In genomic region chr3:120749843-120750242, GRCh38 we compare ENCODE assay signal across 20 cellular contexts.
"Had no signal": no experiment of that assay in that cellular context is flagged by ENCODE, and none has a peak within 500 bp of the region (broad histone marks: within the 10 kb centered on the region; RNA-seq: fewer than 3 reads in every experiment).

No MANE protein-coding gene starts in this region.

- H3K9me3 Mint-ChIP-seq: activated T-cell treated with anti-CD3 and anti-CD28 coated beads, Interleukin-2, amount 50 U/mL, for 72 hours had no signal

- H3K27ac ChIP-seq: coronary artery, esophagus squamous epithelium, foreskin keratinocyte, tibial nerve, uterus had no signal

- H3K4me3 ChIP-seq: coronary artery, esophagus squamous epithelium, tibial nerve, uterus had no signal

- H3K27ac Mint-ChIP-seq: activated CD4-positive, alpha-beta T cell treated with anti-CD3 and anti-CD28 coated beads, Interleukin-2, amount 10 ng/mL, durations not matched to agents 7 days and 5 days; activated naive CD8-positive, alpha-beta T cell; activated T-cell treated with anti-CD3 and anti-CD28 coated beads, Interleukin-2, amount 50 U/mL, for 72 hours; brain; naive thymus-derived CD8-positive, alpha-beta T cell; stimulated activated naive B cell treated with anti-CD40 and anti-IgM and Interleukin-4, amounts not matched to agents 10 μg/mL and 1 μg/mL and 100 μg/mL, for 72 hours had no signal

- H3K9me3 ChIP-seq: esophagus squamous epithelium, tibial nerve, uterus had no signal

- DNase-seq: activated CD4-positive, alpha-beta T cell treated with anti-CD3 and anti-CD28 coated beads, Interleukin-2, amount 10 ng/mL, durations not matched to agents 7 days and 5 days; activated CD8-positive, alpha-beta memory T cell treated with anti-CD3 and anti-CD28 coated beads, Interleukin-2, amount 50 U/mL, for 48 hours; activated gamma-delta T cell; activated T-cell treated with anti-CD3 and anti-CD28 coated beads, Interleukin-2, amount 50 U/mL, for 72 hours; amygdala; central memory CD4-positive, alpha-beta T cell; esophagus squamous epithelium; foreskin keratinocyte; kidney glomerular epithelial cell; left ventricle myocardium superior; mesenchymal stem cell; naive thymus-derived CD8-positive, alpha-beta T cell; retina; stimulated activated CD4-positive, alpha-beta T cell treated with anti-CD3 and anti-CD28 coated beads, Interleukin-2, amount 100 ng/mL, for 48 hours; stimulated activated naive B cell treated with anti-CD40 and anti-IgM and Interleukin-4, amounts not matched to agents 10 μg/mL and 1 μg/mL and 100 μg/mL, for 72 hours; uterus had no signal

- H3K27me3 Mint-ChIP-seq: activated CD4-positive, alpha-beta T cell treated with anti-CD3 and anti-CD28 coated beads, Interleukin-2, amount 10 ng/mL, durations not matched to agents 7 days and 5 days; activated naive CD8-positive, alpha-beta T cell; naive thymus-derived CD8-positive, alpha-beta T cell; stimulated activated naive B cell treated with anti-CD40 and anti-IgM and Interleukin-4, amounts not matched to agents 10 μg/mL and 1 μg/mL and 100 μg/mL, for 72 hours had no signal

- H3K27me3 ChIP-seq: esophagus squamous epithelium, foreskin keratinocyte, tibial nerve, uterus had no signal

- H3K4me1 ChIP-seq: uterus had no signal

- H3K4me3 Mint-ChIP-seq: activated CD4-positive, alpha-beta T cell treated with anti-CD3 and anti-CD28 coated beads, Interleukin-2, amount 10 ng/mL, durations not matched to agents 7 days and 5 days; activated naive CD8-positive, alpha-beta T cell; activated T-cell treated with anti-CD3 and anti-CD28 coated beads, Interleukin-2, amount 50 U/mL, for 72 hours; brain; stimulated activated naive B cell treated with anti-CD40 and anti-IgM and Interleukin-4, amounts not matched to agents 10 μg/mL and 1 μg/mL and 100 μg/mL, for 72 hours had no signal

- H3K36me3 ChIP-seq: uterus had no signal
